In genomic region chr1:211135342-211135950, GRCh38 we compare ENCODE assay signal across 1 cellular context.
TF ChIP-seq lines count a peak whose summit lies in the region.

No MANE protein-coding gene starts in this region.

TF ChIP-seq in HCT116, 20 proteins besides CTCF, POLR2A, EP300 and RAD21 (continued from another document):
- no peak for TF ChIP-seq YY1 (IDR thresholded peaks at IDR 0.05; ENCODE audit: extremely low read depth, insufficient replicate concordance, low read depth, low read length)
- no peak for TF ChIP-seq TCF7L2 (IDR thresholded peaks at IDR 0.05; ENCODE audit: borderline replicate concordance, extremely low read depth, insufficient read depth, insufficient read length)
- no peak for TF ChIP-seq ATF3 (IDR thresholded peaks at IDR 0.05)
- TF ChIP-seq SRF (IDR thresholded peaks at IDR 0.05; ENCODE audit: low read depth) = no peak
